ENCODE assay signal across 1 cellular context in the genomic region with DNA sequence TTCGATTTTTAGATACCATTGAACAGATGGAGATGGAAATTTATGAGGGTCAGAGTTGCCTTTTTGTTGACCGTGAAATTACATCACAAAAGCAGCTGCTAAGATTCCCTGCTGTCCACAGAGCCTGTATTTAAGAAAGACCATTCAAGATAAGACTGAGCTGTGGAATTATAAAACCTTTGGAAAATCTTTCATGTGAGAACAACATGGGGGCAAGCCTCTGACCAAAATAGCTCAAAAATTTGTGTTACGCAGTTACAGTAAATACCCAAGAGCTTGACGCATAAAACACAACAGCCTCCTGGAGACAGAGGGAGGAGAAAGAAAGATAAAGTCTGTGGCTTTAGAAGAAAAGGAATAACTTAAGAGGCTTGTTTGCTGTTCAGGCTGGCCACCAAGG.
TF ChIP-seq lines count a peak whose summit lies in the region.

No MANE protein-coding gene starts in this region.

TF ChIP-seq in HepG2, 621 proteins besides CTCF, POLR2A, EP300 and RAD21 (continued from another document):
- TF ChIP-seq, protein P1, sequence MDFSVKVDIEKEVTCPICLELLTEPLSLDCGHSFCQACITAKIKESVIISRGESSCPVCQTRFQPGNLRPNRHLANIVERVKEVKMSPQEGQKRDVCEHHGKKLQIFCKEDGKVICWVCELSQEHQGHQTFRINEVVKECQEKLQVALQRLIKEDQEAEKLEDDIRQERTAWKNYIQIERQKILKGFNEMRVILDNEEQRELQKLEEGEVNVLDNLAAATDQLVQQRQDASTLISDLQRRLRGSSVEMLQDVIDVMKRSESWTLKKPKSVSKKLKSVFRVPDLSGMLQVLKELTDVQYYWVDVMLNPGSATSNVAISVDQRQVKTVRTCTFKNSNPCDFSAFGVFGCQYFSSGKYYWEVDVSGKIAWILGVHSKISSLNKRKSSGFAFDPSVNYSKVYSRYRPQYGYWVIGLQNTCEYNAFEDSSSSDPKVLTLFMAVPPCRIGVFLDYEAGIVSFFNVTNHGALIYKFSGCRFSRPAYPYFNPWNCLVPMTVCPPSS (IDR thresholded peaks at IDR 0.05) = no peak
- no peak for TF ChIP-seq SYNCRIP (IDR thresholded peaks at IDR 0.05; ENCODE audit: insufficient read depth, low read depth, low read length)
- TF ChIP-seq ZNF234 (CRISPR knock-in tag; conservative IDR thresholded peaks at IDR 0.05) = no peak
- TF ChIP-seq ZIK1 (CRISPR knock-in tag; IDR thresholded peaks at IDR 0.05; ENCODE audit: borderline replicate concordance, low read depth) = no peak
